ENCODE assay signal across 9 cellular contexts in genomic region chr17:44314869-44315661, GRCh38. TPM values are rescaled to one million over a fixed set of nuclear protein-coding genes. Genes with fewer than 3 reads are reported as not detected.
DNase-seq lines count a peak whose midpoint lies in the region; ATAC-seq and TF ChIP-seq lines count a peak whose summit lies in the region.
"Had no signal": no experiment of that assay in that cellular context is flagged by ENCODE, and none has a peak within 500 bp of the region (broad histone marks: within the 10 kb centered on the region; RNA-seq: fewer than 3 reads in every experiment).

No MANE protein-coding gene starts in this region.

- POLR2A ChIA-PET in BJ (lab: Charles Lee) (no interaction called here), HEK293 (lab: Yijun Ruan, JAX) (interaction anchor here (0.5 to 6.5 kb wide), 10 partner anchors 9 to 116 kb away, joined by 3 to 38 read pairs (median 4); partner anchors contain the start of genes SLC25A39 and UBTF), activated B cell treated with CpG ODN at 0.5 μM for 24 hours (lab: Charles Lee) (interaction anchor here (0.6 to 2.5 kb wide), 4 partner anchors 9 to 94 kb away, joined by 3 to 24 read pairs (median 4); partner anchors contain the start of gene SLC25A39)

- H3K9me3 Mint-ChIP-seq in activated B cell treated with CpG ODN at 0.5 μM for 24 hours, result peaks cover 2% of the 10 kb centered on the region

- H3K27me3 ChIP-seq in BJ (ENCODE audit: control insufficient read depth, insufficient read depth, low read length), result peaks cover 30% of the 10 kb centered on the region

- H3K4me3 ChIP-seq in BJ (ENCODE audit: low read depth, low read length) (peak overlapping the region; percentile 40), HEK293 (ENCODE audit: low read depth, low read length) (peak overlapping the region; percentile 44), retinal pigment epithelial cell (ENCODE audit: low read length) (peak overlapping the region; percentile 47)

- H3K27me3 Mint-ChIP-seq in activated B cell treated with CpG ODN at 0.5 μM for 24 hours, result peaks cover 39% of the 10 kb centered on the region

- peaks cover 17% of the 10 kb centered on the region for H3K4me1 Mint-ChIP-seq in activated B cell treated with CpG ODN at 0.5 μM for 24 hours

- peaks cover 9% of the 10 kb centered on the region for H3K36me3 Mint-ChIP-seq in activated B cell treated with CpG ODN at 0.5 μM for 24 hours (ENCODE audit: low read depth)

- peak overlapping the region; percentile 16; the same call in 1 of the 2 replicates for H3K27ac ChIP-seq in HEK293 (ENCODE audit: extremely low read depth, low read depth, low read length)

- no peak for TF ChIP-seq POLR2A in erythroblast (IDR thresholded peaks at IDR 0.05; ENCODE audit: low read length)

- no peaks in the 10 kb centered on the region for H3K9me3 ChIP-seq in HEK293 (ENCODE audit: control insufficient read depth, insufficient read depth, low read depth, low read length)

- H3K4me1 ChIP-seq in HEK293 (ENCODE audit: control insufficient read depth, insufficient read depth, low read length), result peaks cover 4% of the 10 kb centered on the region; the same call in 1 of the 2 replicates

- intact Hi-C loops in activated B cell treated with CpG ODN at 0.5 μM for 24 hours (cut with micrococcal nuclease), result loop anchor here (5.0 kb wide), 1 partner anchor 37 kb away; no protein-coding TSS in a partner anchor

- H3K4me3 Mint-ChIP-seq in activated B cell treated with CpG ODN at 0.5 μM for 24 hours, result peak overlapping the region; percentile 66

- no peak for TF ChIP-seq CTCF in BJ (IDR thresholded peaks at IDR 0.05; ENCODE audit: insufficient read depth, low read depth, low read length)
- no peak for TF ChIP-seq CTCF in HEK293 (tag by site-specific recombination; IDR thresholded peaks at IDR 0.05)
- no peak for TF ChIP-seq CTCF in activated B cell treated with CpG ODN at 0.5 μM for 24 hours (IDR thresholded peaks at IDR 0.05)
- no peak for TF ChIP-seq CTCF in retinal pigment epithelial cell (conservative IDR thresholded peaks at IDR 0.05; ENCODE audit: low read depth, low read length)

- DNase-seq in BJ (ENCODE audit: low read depth) (no peak), activated B cell treated with CpG ODN at 0.5 μM for 24 hours (no peak), erythroblast (lab: John Stamatoyannopoulos, UW) (peak; percentile 46 to 66), retinal pigment epithelial cell (ENCODE audit: low read depth) (no peak), superior temporal gyrus (ENCODE audit: extremely low spot score) (no peak)

- ATAC-seq in activated B cell treated with CpG ODN at 0.5 μM for 24 hours (ENCODE audit: low read depth) (peak; percentile 63), GM19351 (IDR thresholded peaks at IDR 0.05; ENCODE audit: unreplicated experiment) (no peak), HG03520 (IDR thresholded peaks at IDR 0.05; ENCODE audit: unreplicated experiment) (no peak)

- H3K36me3 ChIP-seq in BJ (ENCODE audit: control insufficient read depth, insufficient read depth, low read length) (peaks cover 4% of the 10 kb centered on the region; the same call in 1 of the 2 replicates), HEK293 (ENCODE audit: control insufficient read depth in 2 of 2, insufficient read depth in 1 of 2, low read length in 2 of 2) (peaks cover 0 to 15% of the 10 kb centered on the region in 2 experiments; a peak in 1 of 3 replicates)

- CTCF ChIA-PET in BJ (lab: Yijun Ruan, JAX), result interaction anchor here (0.7 to 1.2 kb wide), 3 partner anchors 17 to 105 kb away, joined by 3 read pairs; no protein-coding TSS in a partner anchor
- CTCF ChIA-PET in HEK293 (lab: Yijun Ruan, JAX), result interaction anchor here (0.5 to 2.0 kb wide), 6 partner anchors 16 to 251 kb away, joined by 3 to 10 read pairs (median 4); no protein-coding TSS in a partner anchor
- CTCF ChIA-PET in activated B cell treated with CpG ODN at 0.5 μM for 24 hours (lab: Charles Lee), result interaction anchor here (0.7 kb wide), 1 partner anchor 93 kb away, joined by 3 read pairs; no protein-coding TSS in a partner anchor

- H3K27ac Mint-ChIP-seq in activated B cell treated with CpG ODN at 0.5 μM for 24 hours, result no peak overlapping the region

TF ChIP-seq in HEK293, 187 proteins besides CTCF, POLR2A, EP300 and RAD21 (continues in another document):
- TF ChIP-seq ZNF513 (tag by site-specific recombination; IDR thresholded peaks at IDR 0.05) (no peak), ZSCAN16 (tag by site-specific recombination; IDR thresholded peaks at IDR 0.05) (no peak), WT1 (tag by site-specific recombination; IDR thresholded peaks at IDR 0.05) (no peak), ZNF223 (tag by site-specific recombination; IDR thresholded peaks at IDR 0.05) (no peak), ZNF2 (tag by site-specific recombination; IDR thresholded peaks at IDR 0.05) (0 out of 2 replicates have a peak, but pooled peaks have one; percentile 25), ZNF394 (tag by site-specific recombination; IDR thresholded peaks at IDR 0.05; ENCODE audit: borderline replicate concordance) (peak; percentile 59), PRDM10 (tag by site-specific recombination; IDR thresholded peaks at IDR 0.05) (peak; percentile 91), ZNF521 (tag by site-specific recombination; IDR thresholded peaks at IDR 0.05) (no peak), ZBTB44 (tag by site-specific recombination; IDR thresholded peaks at IDR 0.05) (no peak), ZNF404 (tag by site-specific recombination; IDR thresholded peaks at IDR 0.05) (no peak)

RNA-seq across cellular contexts. Expression of gene RUNDC3A, which starts 6.7 kb away (rescaled TPM):
- polyA plus RNA-seq in BJ (2011; rRNA removed), result 0.31 and 0.58 TPM in 2 replicates
- 0.14 TPM in 1 of 2 replicates, not detected in the other for polyA minus RNA-seq in BJ (2011; rRNA and poly(A)+ RNA removed)
- 0.07 and 0.17 TPM in 2 replicates for total RNA-seq in activated B cell treated with CpG ODN at 0.5 μM for 24 hours

RNA-seq across cellular contexts. Expression of gene SLC25A39, which starts 9.6 kb away (rescaled TPM):
- polyA plus RNA-seq in BJ (2011; rRNA removed), result 51.9 and 84.5 TPM in 2 replicates
- polyA minus RNA-seq in BJ (2011; rRNA and poly(A)+ RNA removed), result 30.3 and 35.1 TPM in 2 replicates
- total RNA-seq in activated B cell treated with CpG ODN at 0.5 μM for 24 hours, result 119 and 129 TPM in 2 replicates

RNA-seq across cellular contexts. Expression of gene GRN, which starts 30.0 kb away (rescaled TPM):
- 213 and 581 TPM in 2 replicates for polyA plus RNA-seq in BJ (2011; rRNA removed)
- 76.5 and 77.8 TPM in 2 replicates for polyA minus RNA-seq in BJ (2011; rRNA and poly(A)+ RNA removed)
- total RNA-seq in activated B cell treated with CpG ODN at 0.5 μM for 24 hours, result 229 and 250 TPM in 2 replicates

RNA-seq across cellular contexts. Expression of gene SLC4A1, which starts 47.1 kb away (rescaled TPM):
- polyA plus RNA-seq in BJ (2011; rRNA removed), result not detected in 2 replicates
- not detected in 2 replicates for polyA minus RNA-seq in BJ (2011; rRNA and poly(A)+ RNA removed)
- total RNA-seq in activated B cell treated with CpG ODN at 0.5 μM for 24 hours, result 0.10 and 0.13 TPM in 2 replicates
- total RNA-seq: glomerular endothelial cell had no signal

RNA-seq across cellular contexts. Expression of gene FAM171A2, which starts 48.6 kb away (rescaled TPM):
- polyA plus RNA-seq in BJ (2011; rRNA removed), result 1.3 and 2.3 TPM in 2 replicates
- 1.0 and 2.6 TPM in 2 replicates for polyA minus RNA-seq in BJ (2011; rRNA and poly(A)+ RNA removed)
- 0.49 and 0.75 TPM in 2 replicates for total RNA-seq in activated B cell treated with CpG ODN at 0.5 μM for 24 hours

Comparison
In these comparisons a context has a peak if more than half of its experiments do, and no peak if none do; other contexts are left out.
1. DNase-seq: peak in erythroblast (2 of 2); none in BJ (single experiment), activated B cell treated with CpG ODN at 0.5 μM for 24 hours (single experiment), retinal pigment epithelial cell (single experiment) and superior temporal gyrus (single experiment).
2. Peak in every context shown above with its lines, with median percentiles within 50 percentile points of each other: H3K4me3 ChIP-seq.